20 cellular contexts compared by ENCODE assay signal in the genomic region with DNA sequence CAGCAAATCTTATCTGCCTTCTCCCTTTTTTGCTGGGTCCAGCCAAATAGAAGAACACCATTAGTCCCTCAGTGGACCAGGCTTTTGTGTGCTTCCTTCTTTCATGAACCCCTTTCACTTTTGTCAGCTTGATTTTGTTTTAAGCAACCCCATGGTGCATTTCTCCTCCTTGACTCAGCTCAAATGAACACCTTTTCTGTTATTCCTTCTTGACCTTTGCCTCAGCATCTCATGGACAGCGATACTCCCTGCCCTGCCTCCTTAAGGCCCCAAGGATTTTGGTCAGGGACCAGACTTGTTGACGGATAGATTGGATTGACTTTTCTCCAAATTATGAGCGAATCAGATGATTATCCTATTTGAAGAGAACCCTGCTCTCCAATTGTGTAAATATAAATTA.
"Had no signal": no experiment of that assay in that cellular context is flagged by ENCODE, and none has a peak within 500 bp of the region (broad histone marks: within the 10 kb centered on the region; RNA-seq: fewer than 3 reads in every experiment).

No MANE protein-coding gene starts in this region.

- DNase-seq: effector CD4-positive, alpha-beta T cell; gastrocnemius medialis; heart right ventricle; left cardiac atrium; left ventricle myocardium superior; mesenchymal stem cell; midbrain; naive B cell; occipital lobe; psoas muscle; retina; right lobe of liver; stimulated activated CD4-positive, alpha-beta T cell treated with anti-CD3 and anti-CD28 coated beads, Interleukin-4, amount 100 ng/mL, for 1 hour; stimulated activated CD8-positive, alpha-beta memory T cell treated with anti-CD3 and anti-CD28 coated beads, Interleukin-4, amount 100 ng/mL, for 48 hours; stimulated activated naive CD8-positive, alpha-beta T cell treated with anti-CD3 and anti-CD28 coated beads, Interleukin-15, Interleukin-2, amounts not matched to agents 100 U/mL and 50 U/mL, for 24 hours; tibial artery; upper lobe of left lung had no signal

- H3K36me3 Mint-ChIP-seq: stimulated activated effector memory CD8-positive, alpha-beta T cell treated with anti-CD3 and anti-CD28 coated beads, Interleukin-12 subunit alpha, Interleukin-12 subunit beta, amount 100 ng/mL, for 72 hours had no signal

- H3K9me3 ChIP-seq: gastrocnemius medialis, psoas muscle, right lobe of liver, tibial artery, vagina had no signal

- H3K4me1 Mint-ChIP-seq: naive B cell; stimulated activated effector memory CD8-positive, alpha-beta T cell treated with anti-CD3 and anti-CD28 coated beads, Interleukin-12 subunit alpha, Interleukin-12 subunit beta, amount 100 ng/mL, for 72 hours had no signal

- H3K27ac Mint-ChIP-seq: naive B cell; nephron; stimulated activated effector memory CD8-positive, alpha-beta T cell treated with anti-CD3 and anti-CD28 coated beads, Interleukin-12 subunit alpha, Interleukin-12 subunit beta, amount 100 ng/mL, for 72 hours had no signal

- H3K4me3 Mint-ChIP-seq: naive B cell; nephron; stimulated activated effector memory CD8-positive, alpha-beta T cell treated with anti-CD3 and anti-CD28 coated beads, Interleukin-12 subunit alpha, Interleukin-12 subunit beta, amount 100 ng/mL, for 72 hours had no signal

- ATAC-seq: gastrocnemius medialis; heart right ventricle; left cardiac atrium; left ventricle myocardium superior; right lobe of liver; stimulated activated effector memory CD8-positive, alpha-beta T cell treated with anti-CD3 and anti-CD28 coated beads, Interleukin-12 subunit alpha, Interleukin-12 subunit beta, amount 100 ng/mL, for 72 hours; stimulated activated naive CD8-positive, alpha-beta T cell treated with anti-CD3 and anti-CD28 coated beads, Interleukin-15, Interleukin-2, amounts not matched to agents 100 U/mL and 50 U/mL, for 24 hours had no signal

- H3K9me3 Mint-ChIP-seq: stimulated activated effector memory CD8-positive, alpha-beta T cell treated with anti-CD3 and anti-CD28 coated beads, Interleukin-12 subunit alpha, Interleukin-12 subunit beta, amount 100 ng/mL, for 72 hours had no signal
